9 cellular contexts compared by ENCODE assay signal in genomic region chr6:149560736-149561135, GRCh38. TPM values are rescaled to one million over a fixed set of nuclear protein-coding genes. Genes with fewer than 3 reads are reported as not detected.
DNase-seq lines count a peak whose midpoint lies in the region; ATAC-seq, FAIRE-seq and TF ChIP-seq lines count a peak whose summit lies in the region.
"Had no signal": no experiment of that assay in that cellular context is flagged by ENCODE, and none has a peak within 500 bp of the region (broad histone marks: within the 10 kb centered on the region; RNA-seq: fewer than 3 reads in every experiment).

No MANE protein-coding gene starts in this region.

- intact Hi-C loops in sciatic nerve (cut with DNase I): no loop called here

- DNase-seq in AG10803 (ENCODE audit: low read depth) (no peak), GM12891 (ENCODE audit: insufficient read length, low spot score) (no peak), SK-MEL-5 (ENCODE audit: low read depth, low spot score) (peak; percentile 60), iPS-NIHi7 (ENCODE audit: extremely low spot score) (peak; percentile 29), sciatic nerve (ENCODE audit: low spot score) (no peak), hippocampal formation (lab: John Stamatoyannopoulos, UW) (no peak), DMS114 treated with DMSO at 0.1 percent for 48 hours (lab: John Stamatoyannopoulos, UW; ENCODE audit: unreplicated experiment) (no peak)

- no peaks in the 10 kb centered on the region for H3K36me3 Mint-ChIP-seq in stimulated activated memory B cell treated with anti-CD40 and anti-IgM and Interleukin-4, amounts not matched to agents 10 μg/mL and 1 μg/mL and 100 μg/mL, for 72 hours
- H3K36me3 Mint-ChIP-seq: activated naive CD4-positive, alpha-beta T cell treated with anti-CD3 and anti-CD28 coated beads, Interleukin-2, amount 50 U/mL, for 24 hours had no signal

- FAIRE-seq in GM12891 (lab: Jason Lieb, UNC): peak; percentile 52

- in situ Hi-C loops in SK-MEL-5 (cut with HindIII; ENCODE audit: low pct_unique_long_range_greater_than_20kb, low sequenced_read_pairs): no loop called here

- H3K4me3 ChIP-seq in AG10803 (ENCODE audit: low read length): no peak overlapping the region

- no peaks in the 10 kb centered on the region for H3K27me3 Mint-ChIP-seq in stimulated activated memory B cell treated with anti-CD40 and anti-IgM and Interleukin-4, amounts not matched to agents 10 μg/mL and 1 μg/mL and 100 μg/mL, for 72 hours

- no peaks in the 10 kb centered on the region for H3K9me3 Mint-ChIP-seq in stimulated activated memory B cell treated with anti-CD40 and anti-IgM and Interleukin-4, amounts not matched to agents 10 μg/mL and 1 μg/mL and 100 μg/mL, for 72 hours
- H3K9me3 Mint-ChIP-seq: activated naive CD4-positive, alpha-beta T cell treated with anti-CD3 and anti-CD28 coated beads, Interleukin-2, amount 50 U/mL, for 24 hours had no signal

- no peak overlapping the region for H3K27ac Mint-ChIP-seq in stimulated activated memory B cell treated with anti-CD40 and anti-IgM and Interleukin-4, amounts not matched to agents 10 μg/mL and 1 μg/mL and 100 μg/mL, for 72 hours

- no peak for ATAC-seq in sciatic nerve
- no peak for ATAC-seq in stimulated activated memory B cell treated with anti-CD40 and anti-IgM and Interleukin-4, amounts not matched to agents 10 μg/mL and 1 μg/mL and 100 μg/mL, for 72 hours

- TF ChIP-seq CTCF in AG10803 (conservative IDR thresholded peaks at IDR 0.05; ENCODE audit: low read length): peak; percentile 53

- H3K4me3 Mint-ChIP-seq in stimulated activated memory B cell treated with anti-CD40 and anti-IgM and Interleukin-4, amounts not matched to agents 10 μg/mL and 1 μg/mL and 100 μg/mL, for 72 hours: no peak overlapping the region
- H3K4me3 Mint-ChIP-seq: activated naive CD4-positive, alpha-beta T cell treated with anti-CD3 and anti-CD28 coated beads, Interleukin-2, amount 50 U/mL, for 24 hours had no signal

- no peaks in the 10 kb centered on the region for H3K4me1 Mint-ChIP-seq in stimulated activated memory B cell treated with anti-CD40 and anti-IgM and Interleukin-4, amounts not matched to agents 10 μg/mL and 1 μg/mL and 100 μg/mL, for 72 hours

- no peak for TF ChIP-seq POLR2A in GM12891 (IDR thresholded peaks at IDR 0.05; ENCODE audit: low read depth, low read length)

TF ChIP-seq in GM12891, 5 proteins besides CTCF, POLR2A, EP300 and RAD21:
- TF ChIP-seq POU2F2 (IDR thresholded peaks at IDR 0.05; ENCODE audit: low read depth, low read length) (no peak), PAX5 (IDR thresholded peaks at IDR 0.05; ENCODE audit: insufficient read depth, low read length, severe bottlenecking) (no peak), SPI1 (IDR thresholded peaks at IDR 0.05; ENCODE audit: low read depth, low read length) (no peak), POLR2AphosphoS5 (IDR thresholded peaks at IDR 0.05; ENCODE audit: low read depth, low read length) (no peak), TAF1 (IDR thresholded peaks at IDR 0.05; ENCODE audit: low read depth, low read length) (no peak)

RNA-seq across cellular contexts. Expression of gene GINM1, which starts 5.4 kb away (rescaled TPM):
- 20.1 TPM for polyA plus RNA-seq in GM12891 (2012; ENCODE audit: low read depth, missing spikeins)
- 28.1 and 29.0 TPM in 2 replicates for total RNA-seq in SK-MEL-5 (2014; rRNA removed; shearing (Covaris generic))
- polyA plus RNA-seq in SK-MEL-5 (2015; cell fraction: cytosol; rRNA removed): 21.8 and 23.9 TPM in 2 replicates
- polyA plus RNA-seq in SK-MEL-5 (2015; cell fraction: nucleus; rRNA removed): 5.1 and 9.1 TPM in 2 replicates
- total RNA-seq in sciatic nerve: 49.7 TPM

RNA-seq across cellular contexts. Expression of gene PPIL4, which starts 14.9 kb away (rescaled TPM):
- polyA plus RNA-seq in GM12891 (2012; ENCODE audit: low read depth, missing spikeins): 8.5 TPM
- total RNA-seq in SK-MEL-5 (2014; rRNA removed; shearing (Covaris generic)): 21.3 and 22.0 TPM in 2 replicates
- polyA plus RNA-seq in SK-MEL-5 (2015; cell fraction: cytosol; rRNA removed): 14.9 and 16.1 TPM in 2 replicates
- polyA plus RNA-seq in SK-MEL-5 (2015; cell fraction: nucleus; rRNA removed): 13.3 and 14.5 TPM in 2 replicates
- total RNA-seq in sciatic nerve: 37.4 TPM

Comparison
In these comparisons a context has a peak if more than half of its experiments do, and no peak if none do; other contexts are left out.
1. DNase-seq: peak in SK-MEL-5 (single experiment) and iPS-NIHi7 (single experiment); none in AG10803 (single experiment), GM12891 (single experiment), sciatic nerve (single experiment), hippocampal formation (0 of 2) and DMS114 treated with DMSO at 0.1 percent for 48 hours (single experiment).